1 cellular context compared by ENCODE assay signal in genomic region chr19:58499021-58499927, GRCh38.
TF ChIP-seq lines count a peak whose summit lies in the region.

No MANE protein-coding gene starts in this region.

TF ChIP-seq in HepG2, 621 proteins besides CTCF, POLR2A, EP300 and RAD21 (continued from another document and continues in another):
- TF ChIP-seq HMGXB3 (CRISPR knock-in tag; IDR thresholded peaks at IDR 0.05; ENCODE audit: borderline replicate concordance): peak; percentile 87
- TF ChIP-seq ARID5B (CRISPR knock-in tag; IDR thresholded peaks at IDR 0.05): peak; percentile 65
- TF ChIP-seq, protein P1, sequence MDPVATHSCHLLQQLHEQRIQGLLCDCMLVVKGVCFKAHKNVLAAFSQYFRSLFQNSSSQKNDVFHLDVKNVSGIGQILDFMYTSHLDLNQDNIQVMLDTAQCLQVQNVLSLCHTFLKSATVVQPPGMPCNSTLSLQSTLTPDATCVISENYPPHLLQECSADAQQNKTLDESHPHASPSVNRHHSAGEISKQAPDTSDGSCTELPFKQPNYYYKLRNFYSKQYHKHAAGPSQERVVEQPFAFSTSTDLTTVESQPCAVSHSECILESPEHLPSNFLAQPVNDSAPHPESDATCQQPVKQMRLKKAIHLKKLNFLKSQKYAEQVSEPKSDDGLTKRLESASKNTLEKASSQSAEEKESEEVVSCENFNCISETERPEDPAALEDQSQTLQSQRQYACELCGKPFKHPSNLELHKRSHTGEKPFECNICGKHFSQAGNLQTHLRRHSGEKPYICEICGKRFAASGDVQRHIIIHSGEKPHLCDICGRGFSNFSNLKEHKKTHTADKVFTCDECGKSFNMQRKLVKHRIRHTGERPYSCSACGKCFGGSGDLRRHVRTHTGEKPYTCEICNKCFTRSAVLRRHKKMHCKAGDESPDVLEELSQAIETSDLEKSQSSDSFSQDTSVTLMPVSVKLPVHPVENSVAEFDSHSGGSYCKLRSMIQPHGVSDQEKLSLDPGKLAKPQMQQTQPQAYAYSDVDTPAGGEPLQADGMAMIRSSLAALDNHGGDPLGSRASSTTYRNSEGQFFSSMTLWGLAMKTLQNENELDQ (CRISPR knock-in tag; IDR thresholded peaks at IDR 0.05; ENCODE audit: borderline replicate concordance): 0 out of 2 replicates have a peak, but pooled peaks have one; percentile 50
- TF ChIP-seq ZNF605 (CRISPR knock-in tag; IDR thresholded peaks at IDR 0.05): 0 out of 2 replicates have a peak, but pooled peaks have one; percentile 20
- TF ChIP-seq FOXO1 (CRISPR knock-in tag; IDR thresholded peaks at IDR 0.05): peak; percentile 74; the same call in 1 of the 2 replicates
- no peak for TF ChIP-seq ZNF260 (CRISPR knock-in tag; IDR thresholded peaks at IDR 0.05; ENCODE audit: borderline replicate concordance, low read depth)
- peak; percentile 84 for TF ChIP-seq DMAP1 (CRISPR knock-in tag; IDR thresholded peaks at IDR 0.05)
- no peak for TF ChIP-seq ZFAT (CRISPR knock-in tag; conservative IDR thresholded peaks at IDR 0.05)
- TF ChIP-seq ZNF614 (CRISPR knock-in tag; IDR thresholded peaks at IDR 0.05; ENCODE audit: borderline replicate concordance): peak; percentile 60; the same call in 1 of the 2 replicates
- TF ChIP-seq DR1 (CRISPR knock-in tag; IDR thresholded peaks at IDR 0.05): peak; percentile 70
- TF ChIP-seq TOPORS (CRISPR knock-in tag; IDR thresholded peaks at IDR 0.05): peak; percentile 70; the same call in 1 of the 2 replicates
- peak; percentile 39; the same call in 1 of the 2 replicates for TF ChIP-seq RFX5 (IDR thresholded peaks at IDR 0.05; ENCODE audit: low read depth, low read length)
- TF ChIP-seq FOXA3 (CRISPR knock-in tag; IDR thresholded peaks at IDR 0.05): peak; percentile 85
- TF ChIP-seq, protein P2, sequence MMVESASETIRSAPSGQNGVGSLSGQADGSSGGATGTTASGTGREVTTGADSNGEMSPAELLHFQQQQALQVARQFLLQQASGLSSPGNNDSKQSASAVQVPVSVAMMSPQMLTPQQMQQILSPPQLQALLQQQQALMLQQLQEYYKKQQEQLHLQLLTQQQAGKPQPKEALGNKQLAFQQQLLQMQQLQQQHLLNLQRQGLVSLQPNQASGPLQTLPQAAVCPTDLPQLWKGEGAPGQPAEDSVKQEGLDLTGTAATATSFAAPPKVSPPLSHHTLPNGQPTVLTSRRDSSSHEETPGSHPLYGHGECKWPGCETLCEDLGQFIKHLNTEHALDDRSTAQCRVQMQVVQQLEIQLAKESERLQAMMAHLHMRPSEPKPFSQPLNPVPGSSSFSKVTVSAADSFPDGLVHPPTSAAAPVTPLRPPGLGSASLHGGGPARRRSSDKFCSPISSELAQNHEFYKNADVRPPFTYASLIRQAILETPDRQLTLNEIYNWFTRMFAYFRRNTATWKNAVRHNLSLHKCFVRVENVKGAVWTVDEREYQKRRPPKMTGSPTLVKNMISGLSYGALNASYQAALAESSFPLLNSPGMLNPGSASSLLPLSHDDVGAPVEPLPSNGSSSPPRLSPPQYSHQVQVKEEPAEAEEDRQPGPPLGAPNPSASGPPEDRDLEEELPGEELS (CRISPR knock-in tag; IDR thresholded peaks at IDR 0.05): peak; percentile 76; the same call in 1 of the 2 replicates
- no peak; the same call in 1 of the 2 replicates for TF ChIP-seq ZBTB10 (CRISPR knock-in tag; IDR thresholded peaks at IDR 0.05; ENCODE audit: borderline replicate concordance)
- TF ChIP-seq E2F5 (CRISPR knock-in tag; conservative IDR thresholded peaks at IDR 0.05): no peak
- peak; percentile 77 for TF ChIP-seq MIER2 (CRISPR knock-in tag; IDR thresholded peaks at IDR 0.05)
- TF ChIP-seq ZNF225 (CRISPR knock-in tag; IDR thresholded peaks at IDR 0.05): 0 out of 2 replicates have a peak, but pooled peaks have one; percentile 52
- TF ChIP-seq ZBTB21 (CRISPR knock-in tag; IDR thresholded peaks at IDR 0.05): no peak
- TF ChIP-seq, protein P3, sequence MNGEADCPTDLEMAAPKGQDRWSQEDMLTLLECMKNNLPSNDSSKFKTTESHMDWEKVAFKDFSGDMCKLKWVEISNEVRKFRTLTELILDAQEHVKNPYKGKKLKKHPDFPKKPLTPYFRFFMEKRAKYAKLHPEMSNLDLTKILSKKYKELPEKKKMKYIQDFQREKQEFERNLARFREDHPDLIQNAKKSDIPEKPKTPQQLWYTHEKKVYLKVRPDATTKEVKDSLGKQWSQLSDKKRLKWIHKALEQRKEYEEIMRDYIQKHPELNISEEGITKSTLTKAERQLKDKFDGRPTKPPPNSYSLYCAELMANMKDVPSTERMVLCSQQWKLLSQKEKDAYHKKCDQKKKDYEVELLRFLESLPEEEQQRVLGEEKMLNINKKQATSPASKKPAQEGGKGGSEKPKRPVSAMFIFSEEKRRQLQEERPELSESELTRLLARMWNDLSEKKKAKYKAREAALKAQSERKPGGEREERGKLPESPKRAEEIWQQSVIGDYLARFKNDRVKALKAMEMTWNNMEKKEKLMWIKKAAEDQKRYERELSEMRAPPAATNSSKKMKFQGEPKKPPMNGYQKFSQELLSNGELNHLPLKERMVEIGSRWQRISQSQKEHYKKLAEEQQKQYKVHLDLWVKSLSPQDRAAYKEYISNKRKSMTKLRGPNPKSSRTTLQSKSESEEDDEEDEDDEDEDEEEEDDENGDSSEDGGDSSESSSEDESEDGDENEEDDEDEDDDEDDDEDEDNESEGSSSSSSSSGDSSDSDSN (CRISPR knock-in tag; IDR thresholded peaks at IDR 0.05): peak; percentile 97
- no peak for TF ChIP-seq ZNF652 (CRISPR knock-in tag; IDR thresholded peaks at IDR 0.05; ENCODE audit: borderline replicate concordance, low read depth)
- peak; percentile 79 for TF ChIP-seq ZBTB7A (CRISPR knock-in tag; IDR thresholded peaks at IDR 0.05)
- no peak for TF ChIP-seq SRSF4 (IDR thresholded peaks at IDR 0.05; ENCODE audit: low read depth, low read length, poor library complexity, severe bottlenecking)
- TF ChIP-seq ZNF121 (CRISPR knock-in tag; IDR thresholded peaks at IDR 0.05): no peak
- 0 out of 2 replicates have a peak, but pooled peaks have one; percentile 44 for TF ChIP-seq ZBTB34 (CRISPR knock-in tag; IDR thresholded peaks at IDR 0.05)
- peak; percentile 85 for TF ChIP-seq ZNF501 (CRISPR knock-in tag; IDR thresholded peaks at IDR 0.05)
- TF ChIP-seq CCDC6 (CRISPR knock-in tag; IDR thresholded peaks at IDR 0.05): peak; percentile 96
- TF ChIP-seq ZBTB42 (CRISPR knock-in tag; IDR thresholded peaks at IDR 0.05): no peak
- peak; percentile 83 for TF ChIP-seq BRD4 (CRISPR knock-in tag; IDR thresholded peaks at IDR 0.05)
- TF ChIP-seq ZNF569 (CRISPR knock-in tag; IDR thresholded peaks at IDR 0.05; ENCODE audit: borderline replicate concordance): no peak
- TF ChIP-seq, protein P4, sequence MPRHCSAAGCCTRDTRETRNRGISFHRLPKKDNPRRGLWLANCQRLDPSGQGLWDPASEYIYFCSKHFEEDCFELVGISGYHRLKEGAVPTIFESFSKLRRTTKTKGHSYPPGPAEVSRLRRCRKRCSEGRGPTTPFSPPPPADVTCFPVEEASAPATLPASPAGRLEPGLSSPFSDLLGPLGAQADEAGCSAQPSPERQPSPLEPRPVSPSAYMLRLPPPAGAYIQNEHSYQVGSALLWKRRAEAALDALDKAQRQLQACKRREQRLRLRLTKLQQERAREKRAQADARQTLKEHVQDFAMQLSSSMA (CRISPR knock-in tag; IDR thresholded peaks at IDR 0.05): peak; percentile 83
- TF ChIP-seq, protein P5, sequence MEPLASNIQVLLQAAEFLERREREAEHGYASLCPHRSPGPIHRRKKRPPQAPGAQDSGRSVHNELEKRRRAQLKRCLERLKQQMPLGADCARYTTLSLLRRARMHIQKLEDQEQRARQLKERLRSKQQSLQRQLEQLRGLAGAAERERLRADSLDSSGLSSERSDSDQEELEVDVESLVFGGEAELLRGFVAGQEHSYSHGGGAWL (CRISPR knock-in tag; IDR thresholded peaks at IDR 0.05): peak; percentile 89; the same call in 1 of the 2 replicates
- no peak for TF ChIP-seq TCF7L2 (IDR thresholded peaks at IDR 0.05; ENCODE audit: low read depth, low read length)
